ENCODE assay signal across 43 cellular contexts in genomic region chrX:140943513-140943912, GRCh38. TPM values are rescaled to one million over a fixed set of nuclear protein-coding genes. Genes with fewer than 3 reads are reported as not detected.
"Had no signal": no experiment of that assay in that cellular context is flagged by ENCODE, and none has a peak within 500 bp of the region (broad histone marks: within the 10 kb centered on the region; RNA-seq: fewer than 3 reads in every experiment).

No MANE protein-coding gene starts in this region.

- H3K4me3 ChIP-seq: adrenal gland, ascending aorta, body of pancreas, breast epithelium, cardiac muscle cell had no signal

- H3K27ac ChIP-seq: adrenal gland, ascending aorta, body of pancreas, brain microvascular endothelial cell, breast epithelium, cardiac muscle cell had no signal

- H3K4me1 Mint-ChIP-seq: activated naive CD4-positive, alpha-beta T cell treated with anti-CD3 and anti-CD28 coated beads, Interleukin-2, amount 10 ng/mL, durations not matched to agents 7 days and 5 days; activated naive CD4-positive, alpha-beta T cell treated with anti-CD3 and anti-CD28 coated beads, Interleukin-2, amount 50 U/mL, for 24 hours; activated naive CD8-positive, alpha-beta T cell treated with anti-CD3 and anti-CD28 coated beads for 36 hours; activated naive CD8-positive, alpha-beta T cell treated with anti-CD3 and anti-CD28 coated beads, Interleukin-2, amount 10 ng/mL, durations not matched to agents 7 days and 5 days; activated naive CD8-positive, alpha-beta T cell treated with anti-CD3 and anti-CD28 coated beads, Interleukin-2, amount 50 U/mL, for 24 hours; activated T-helper 17 cell treated with anti-CD3 and anti-CD28 coated beads, Interleukin-2, amount 50 U/mL, for 72 hours; brain; central memory CD8-positive, alpha-beta T cell had no signal

- H3K36me3 Mint-ChIP-seq: activated naive CD4-positive, alpha-beta T cell treated with anti-CD3 and anti-CD28 coated beads, Interleukin-2, amount 10 ng/mL, durations not matched to agents 7 days and 5 days; activated naive CD4-positive, alpha-beta T cell treated with anti-CD3 and anti-CD28 coated beads, Interleukin-2, amount 50 U/mL, for 24 hours; activated naive CD4-positive, alpha-beta T cell treated with anti-CD3 and anti-CD28 coated beads, Interleukin-2, amount 50 U/mL, for 72 hours; activated naive CD8-positive, alpha-beta T cell; activated naive CD8-positive, alpha-beta T cell treated with anti-CD3 and anti-CD28 coated beads for 36 hours; activated naive CD8-positive, alpha-beta T cell treated with anti-CD3 and anti-CD28 coated beads, Interleukin-2, amount 10 ng/mL, durations not matched to agents 7 days and 5 days; brain had no signal

- DNase-seq: activated effector memory CD4-positive, alpha-beta T cell treated with anti-CD3 and anti-CD28 coated beads, Interleukin-2, amount 50 U/mL, for 16 hours; activated effector memory CD4-positive, alpha-beta T cell treated with Interleukin-2 at 50 U/mL for 16 hours; activated gamma-delta T cell; activated gamma-delta T cell treated with Interleukin-2 at 50 U/mL for 16 hours; activated naive CD4-positive, alpha-beta T cell; activated naive CD4-positive, alpha-beta T cell treated with anti-CD3 and anti-CD28 coated beads for 36 hours; activated naive CD4-positive, alpha-beta T cell treated with anti-CD3 and anti-CD28 coated beads, Interleukin-2, amount 10 ng/mL, durations not matched to agents 7 days and 5 days; activated naive CD4-positive, alpha-beta T cell treated with anti-CD3 and anti-CD28 coated beads, Interleukin-2, amount 50 U/mL, for 16 hours; activated naive CD4-positive, alpha-beta T cell treated with Interleukin-2 at 50 U/mL for 16 hours; activated naive CD8-positive, alpha-beta T cell treated with anti-CD3 and anti-CD28 coated beads for 36 hours; activated naive CD8-positive, alpha-beta T cell treated with anti-CD3 and anti-CD28 coated beads, Interleukin-2, amount 10 ng/mL, durations not matched to agents 7 days and 5 days; activated naive CD8-positive, alpha-beta T cell treated with anti-CD3 and anti-CD28 coated beads, Interleukin-2, amount 50 U/mL, for 24 hours; activated T-cell treated with anti-CD3 and anti-CD28 coated beads, Interleukin-2, amount 50 U/mL, for 1 hour; activated T-cell treated with anti-CD3 and anti-CD28 coated beads, Interleukin-2, amount 50 U/mL, for 24 hours; activated T-cell treated with anti-CD3 and anti-CD28 coated beads, Interleukin-2, amount 50 U/mL, for 4 hours; activated T-cell treated with anti-CD3 and anti-CD28 coated beads, Interleukin-2, amount 50 U/mL, for 48 hours; activated T-cell treated with anti-CD3 and anti-CD28 coated beads, Interleukin-2, amount 50 U/mL, for 72 hours; adrenal gland; amniotic stem cell; amygdala; anterior cingulate cortex; aorta; body of pancreas; brain microvascular endothelial cell; caudate nucleus; central memory CD4-positive, alpha-beta T cell; cerebellar nuclear complex had no signal

- H3K36me3 ChIP-seq: adrenal gland, ascending aorta, brain microvascular endothelial cell, breast epithelium, cardiac muscle cell had no signal

- FAIRE-seq: bronchial epithelial cell had no signal

- H3K9me3 ChIP-seq: adrenal gland, ascending aorta, body of pancreas, breast epithelium had no signal

- H3K27ac Mint-ChIP-seq: activated naive CD4-positive, alpha-beta T cell treated with anti-CD3 and anti-CD28 coated beads for 36 hours; activated naive CD4-positive, alpha-beta T cell treated with anti-CD3 and anti-CD28 coated beads, Interleukin-2, amount 10 ng/mL, durations not matched to agents 7 days and 5 days; activated naive CD4-positive, alpha-beta T cell treated with anti-CD3 and anti-CD28 coated beads, Interleukin-2, amount 50 U/mL, for 24 hours; activated naive CD4-positive, alpha-beta T cell treated with anti-CD3 and anti-CD28 coated beads, Interleukin-2, amount 50 U/mL, for 72 hours; activated naive CD8-positive, alpha-beta T cell; activated naive CD8-positive, alpha-beta T cell treated with anti-CD3 and anti-CD28 coated beads for 36 hours; activated naive CD8-positive, alpha-beta T cell treated with anti-CD3 and anti-CD28 coated beads, Interleukin-2, amount 10 ng/mL, durations not matched to agents 7 days and 5 days; activated naive CD8-positive, alpha-beta T cell treated with anti-CD3 and anti-CD28 coated beads, Interleukin-2, amount 50 U/mL, for 24 hours; activated T-cell treated with anti-CD3 and anti-CD28 coated beads, Interleukin-2, amount 50 U/mL, for 24 hours; activated T-cell treated with anti-CD3 and anti-CD28 coated beads, Interleukin-2, amount 50 U/mL, for 72 hours; activated T-helper 1 cell treated with anti-CD3 and anti-CD28 coated beads, Interleukin-12 subunit alpha, Interleukin-12 subunit beta, Interleukin-2, Interleukin-4 antibody, amounts not matched to agents 30 ng/mL and 10 ng/mL and 1 ng/mL, durations not matched to agents 14 hours and 24 hours and 36 hours; activated T-helper 17 cell treated with anti-CD3 and anti-CD28 coated beads, Interleukin-2, amount 50 U/mL, for 72 hours; activated T-helper 2 cell treated with anti-CD3 and anti-CD28 coated beads, Interferon-gamma antibody, Interleukin-2, Interleukin-4, amounts not matched to agents 10 μg/mL and 5 μg/mL and 100 μg/mL, durations not matched to agents 14 hours and 24 hours and 36 hours; brain had no signal

- H3K27me3 ChIP-seq: adrenal gland, ascending aorta, body of pancreas, brain microvascular endothelial cell, cardiac muscle cell had no signal

- H3K27me3 Mint-ChIP-seq: activated naive CD4-positive, alpha-beta T cell treated with anti-CD3 and anti-CD28 coated beads, Interleukin-2, amount 10 ng/mL, durations not matched to agents 7 days and 5 days; activated naive CD4-positive, alpha-beta T cell treated with anti-CD3 and anti-CD28 coated beads, Interleukin-2, amount 50 U/mL, for 24 hours; activated naive CD8-positive, alpha-beta T cell; activated naive CD8-positive, alpha-beta T cell treated with anti-CD3 and anti-CD28 coated beads for 36 hours; activated naive CD8-positive, alpha-beta T cell treated with anti-CD3 and anti-CD28 coated beads, Interleukin-2, amount 10 ng/mL, durations not matched to agents 7 days and 5 days; activated naive CD8-positive, alpha-beta T cell treated with anti-CD3 and anti-CD28 coated beads, Interleukin-2, amount 50 U/mL, for 24 hours; central memory CD8-positive, alpha-beta T cell had no signal

- H3K4me3 Mint-ChIP-seq: activated naive CD4-positive, alpha-beta T cell treated with anti-CD3 and anti-CD28 coated beads for 36 hours; activated naive CD4-positive, alpha-beta T cell treated with anti-CD3 and anti-CD28 coated beads, Interleukin-2, amount 10 ng/mL, durations not matched to agents 7 days and 5 days; activated naive CD4-positive, alpha-beta T cell treated with anti-CD3 and anti-CD28 coated beads, Interleukin-2, amount 50 U/mL, for 24 hours; activated naive CD8-positive, alpha-beta T cell; activated naive CD8-positive, alpha-beta T cell treated with anti-CD3 and anti-CD28 coated beads for 36 hours; activated naive CD8-positive, alpha-beta T cell treated with anti-CD3 and anti-CD28 coated beads, Interleukin-2, amount 10 ng/mL, durations not matched to agents 7 days and 5 days; activated naive CD8-positive, alpha-beta T cell treated with anti-CD3 and anti-CD28 coated beads, Interleukin-2, amount 50 U/mL, for 24 hours; activated T-cell treated with anti-CD3 and anti-CD28 coated beads, Interleukin-2, amount 50 U/mL, for 24 hours; activated T-cell treated with anti-CD3 and anti-CD28 coated beads, Interleukin-2, amount 50 U/mL, for 4 hours; activated T-cell treated with anti-CD3 and anti-CD28 coated beads, Interleukin-2, amount 50 U/mL, for 72 hours; activated T-helper 1 cell treated with anti-CD3 and anti-CD28 coated beads, Interleukin-12 subunit alpha, Interleukin-12 subunit beta, Interleukin-2, Interleukin-4 antibody, amounts not matched to agents 30 ng/mL and 10 ng/mL and 1 ng/mL, durations not matched to agents 14 hours and 24 hours and 36 hours; activated T-helper 17 cell treated with anti-CD3 and anti-CD28 coated beads, Interleukin-2, amount 50 U/mL, for 72 hours; brain; central memory CD8-positive, alpha-beta T cell had no signal

- H3K9me3 Mint-ChIP-seq: activated naive CD4-positive, alpha-beta T cell treated with anti-CD3 and anti-CD28 coated beads for 36 hours; activated naive CD4-positive, alpha-beta T cell treated with anti-CD3 and anti-CD28 coated beads, Interleukin-2, amount 10 ng/mL, durations not matched to agents 7 days and 5 days; activated naive CD8-positive, alpha-beta T cell treated with anti-CD3 and anti-CD28 coated beads for 36 hours; activated naive CD8-positive, alpha-beta T cell treated with anti-CD3 and anti-CD28 coated beads, Interleukin-2, amount 10 ng/mL, durations not matched to agents 7 days and 5 days; activated naive CD8-positive, alpha-beta T cell treated with anti-CD3 and anti-CD28 coated beads, Interleukin-2, amount 50 U/mL, for 24 hours; activated T-cell treated with anti-CD3 and anti-CD28 coated beads, Interleukin-2, amount 50 U/mL, for 24 hours; activated T-cell treated with anti-CD3 and anti-CD28 coated beads, Interleukin-2, amount 50 U/mL, for 4 hours; activated T-cell treated with anti-CD3 and anti-CD28 coated beads, Interleukin-2, amount 50 U/mL, for 72 hours; activated T-helper 17 cell treated with anti-CD3 and anti-CD28 coated beads, Interleukin-2, amount 50 U/mL, for 72 hours; activated T-helper 2 cell treated with anti-CD3 and anti-CD28 coated beads, Interferon-gamma antibody, Interleukin-2, Interleukin-4, amounts not matched to agents 10 μg/mL and 5 μg/mL and 100 μg/mL, durations not matched to agents 14 hours and 24 hours and 36 hours; brain had no signal

- H3K4me1 ChIP-seq: adrenal gland, ascending aorta, body of pancreas, breast epithelium had no signal

- ATAC-seq: activated naive CD4-positive, alpha-beta T cell treated with anti-CD3 and anti-CD28 coated beads, Interleukin-2, amount 50 U/mL, for 72 hours; activated naive CD8-positive, alpha-beta T cell treated with anti-CD3 and anti-CD28 coated beads, Interleukin-2, amount 50 U/mL, for 24 hours; activated T-cell treated with anti-CD3 and anti-CD28 coated beads, Interleukin-2, amount 50 U/mL, for 4 hours; activated T-cell treated with anti-CD3 and anti-CD28 coated beads, Interleukin-2, amount 50 U/mL, for 72 hours; activated T-helper 17 cell treated with anti-CD3 and anti-CD28 coated beads, Interleukin-2, amount 50 U/mL, for 72 hours; body of pancreas had no signal

RNA-seq across cellular contexts. Expression of gene SPANXB1, which starts 58.9 kb away (rescaled TPM):
- total RNA-seq: activated naive CD4-positive, alpha-beta T cell treated with anti-CD3 and anti-CD28 coated beads for 36 hours; activated naive CD4-positive, alpha-beta T cell treated with anti-CD3 and anti-CD28 coated beads, Interleukin-2, amount 50 U/mL, for 72 hours; activated naive CD8-positive, alpha-beta T cell treated with anti-CD3 and anti-CD28 coated beads for 36 hours; activated naive CD8-positive, alpha-beta T cell treated with anti-CD3 and anti-CD28 coated beads, Interleukin-2, amount 10 ng/mL, durations not matched to agents 7 days and 5 days; activated T-cell treated with anti-CD3 and anti-CD28 coated beads, Interleukin-2, amount 50 U/mL, for 4 hours; activated T-cell treated with anti-CD3 and anti-CD28 coated beads, Interleukin-2, amount 50 U/mL, for 72 hours; activated T-helper 1 cell treated with anti-CD3 and anti-CD28 coated beads, Interleukin-12 subunit alpha, Interleukin-12 subunit beta, Interleukin-2, Interleukin-4 antibody, amounts not matched to agents 30 ng/mL and 10 ng/mL and 1 ng/mL, durations not matched to agents 14 hours and 24 hours and 36 hours; activated T-helper 17 cell treated with anti-CD3 and anti-CD28 coated beads, Interleukin-2, amount 50 U/mL, for 72 hours; activated T-helper 2 cell treated with anti-CD3 and anti-CD28 coated beads, Interferon-gamma antibody, Interleukin-2, Interleukin-4, amounts not matched to agents 10 μg/mL and 5 μg/mL and 100 μg/mL, durations not matched to agents 14 hours and 24 hours and 36 hours; adrenal gland; aorta; ascending aorta; body of pancreas; breast epithelium; bronchial epithelial cell; cardiac muscle cell; cardiac septum; cerebellum; chondrocyte had no signal
- polyA plus RNA-seq: adipose tissue, adrenal gland, aorta, cardiac muscle cell had no signal
